Comparison of ENCODE assay signal across 19 cellular contexts in the genomic region with DNA sequence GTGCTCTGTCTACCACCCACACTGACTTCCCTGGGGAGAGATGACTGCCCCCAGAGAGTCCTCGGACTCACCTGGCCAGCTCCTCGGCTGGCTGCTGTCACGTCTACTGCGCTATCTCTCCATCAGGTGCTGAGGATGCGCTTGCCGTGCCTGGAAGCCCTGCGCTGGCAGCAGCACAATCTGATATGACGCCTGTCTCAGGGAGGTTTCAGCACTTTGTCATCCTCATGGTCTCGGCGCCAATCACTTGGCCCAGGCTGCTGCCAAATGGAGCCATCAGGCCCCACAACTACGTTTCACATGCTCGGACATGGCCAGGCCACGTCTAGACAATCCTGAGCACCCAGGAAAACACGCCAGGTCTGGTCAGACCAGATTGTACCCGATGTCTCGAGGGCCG. TPM values are rescaled to one million over a fixed set of nuclear protein-coding genes. Genes with fewer than 3 reads are reported as not detected.
DNase-seq lines count a peak whose midpoint lies in the region; ATAC-seq and TF ChIP-seq lines count a peak whose summit lies in the region.
"Had no signal": no experiment of that assay in that cellular context is flagged by ENCODE, and none has a peak within 500 bp of the region (broad histone marks: within the 10 kb centered on the region; RNA-seq: fewer than 3 reads in every experiment).

No MANE protein-coding gene starts in this region.

- peak overlapping the region; percentile 50 for H3K9ac ChIP-seq in neuronal stem cell (ENCODE audit: low read depth, low read length, poor library complexity)

- no CpG with 5 or more reads among the region's 17 CpGs for WGBS in neuronal stem cell (ENCODE audit: extremely low coverage in 2 of 2, insufficient read length in 2 of 2, insufficient replicate concordance in 1 of 2), 2 donors
- 50 to 57% methylated on average over 17 of the region's 17 CpGs for WGBS in aorta, 2 donors

- H3K27me3 ChIP-seq in ascending aorta (no peaks in the 10 kb centered on the region), neuronal stem cell (ENCODE audit: control insufficient read depth in 3 of 3, insufficient read depth in 3 of 3, low read depth in 1 of 3, low read length in 3 of 3) (peaks cover 0 to 5% (median 0%) of the 10 kb centered on the region in 3 experiments), aorta (ENCODE audit: control insufficient read depth in 1 of 2, insufficient read depth in 2 of 2, low read length in 1 of 2) (no peaks in the 10 kb centered on the region)

- no peak overlapping the region for H2AK5ac ChIP-seq in neuronal stem cell (ENCODE audit: low read depth, low read length)

- H3K79me1 ChIP-seq in neuronal stem cell (ENCODE audit: low read depth, low read length) = no peaks in the 10 kb centered on the region

- intact Hi-C loops in ascending aorta (cut with DNase I) = no loop called here
- intact Hi-C loops in aorta (cut with DNase I) = no loop called here
- intact Hi-C loops in left ventricle myocardium superior (cut with micrococcal nuclease) = no loop called here

- H3K36me3 ChIP-seq in ascending aorta = no peaks in the 10 kb centered on the region
- no peaks in the 10 kb centered on the region for H3K36me3 ChIP-seq in neuronal stem cell (replicated peaks in 1 of 2; ENCODE audit: control insufficient read depth in 2 of 2, insufficient read depth in 2 of 2, low read length in 2 of 2)
- no peaks in the 10 kb centered on the region for H3K36me3 ChIP-seq in aorta (ENCODE audit: control insufficient read depth in 1 of 2, insufficient read depth in 2 of 2, low read length in 1 of 2)

- H3K18ac ChIP-seq in neuronal stem cell (ENCODE audit: low read length) = no peak overlapping the region

- peak overlapping the region; percentile 58 for H3K27ac ChIP-seq in RWPE1
- H3K27ac ChIP-seq in ascending aorta = peak overlapping the region; percentile 19 to 31
- no peak overlapping the region for H3K27ac ChIP-seq in neuronal stem cell (replicated peaks; ENCODE audit: low read length)
- no peak overlapping the region for H3K27ac ChIP-seq in aorta (ENCODE audit: low read depth in 1 of 2, low read length in 2 of 2)

- H3K4me3 ChIP-seq in ascending aorta (no peak overlapping the region), neuronal stem cell (ENCODE audit: low read length in 2 of 2) (no peak overlapping the region), aorta (ENCODE audit: low read length in 2 of 2) (no peak overlapping the region)

- no peak overlapping the region for H2BK120ac ChIP-seq in neuronal stem cell (ENCODE audit: low read depth, low read length)

- H2AFZ ChIP-seq in neuronal stem cell (ENCODE audit: low read length) = no peak overlapping the region

- no peak overlapping the region for H2BK15ac ChIP-seq in neuronal stem cell (ENCODE audit: low read length)

- POLR2A ChIA-PET in RWPE1 (lab: Yijun Ruan, JAX; ENCODE audit: low non-redundant PET) = no interaction called here

- peak overlapping the region; percentile 44 for H3K4ac ChIP-seq in neuronal stem cell (ENCODE audit: low read length)

- TF ChIP-seq CTCF in RWPE1 (conservative IDR thresholded peaks at IDR 0.05; ENCODE audit: low read depth) = no peak
- no peak for TF ChIP-seq CTCF in ascending aorta (IDR thresholded peaks at IDR 0.05)
- TF ChIP-seq CTCF in GM13977 (IDR thresholded peaks at IDR 0.05; ENCODE audit: extremely low read depth, insufficient read depth, missing control alignments) = no peak

- H4K8ac ChIP-seq in neuronal stem cell (ENCODE audit: low read depth, low read length) = no peak overlapping the region

- no peak overlapping the region for H4K91ac ChIP-seq in neuronal stem cell (ENCODE audit: low read depth, low read length, poor library complexity)

- DNase-seq in RWPE1 (ENCODE audit: low spot score) = peak; percentile 19
- no peak for DNase-seq in ascending aorta (ENCODE audit: low spot score in 2 of 2)
- DNase-seq in neuronal stem cell (ENCODE audit: low spot score) = no peak
- peak in 1 of 2 donors; percentile 60 for DNase-seq in aorta
- DNase-seq in activated CD4-positive, alpha-beta T cell treated with anti-CD3 and anti-CD28 coated beads, Interleukin-2, amount 50 U/mL, for 48 hours = no peak
- no peak for DNase-seq in GM13977 (ENCODE audit: low spot score)
- DNase-seq in left ventricle myocardium superior = no peak
- DNase-seq: AML-193, DMS79 treated with DMSO at 0.1 percent for 48 hours, H9, Kasumi-1, NCI-H1092 treated with DMSO at 0.1 percent for 48 hours, NCI-H146, NCI-H2081, NCI-H748 treated with DMSO at 0.1 percent for 48 hours, OCI-M1, SHP77 treated with DMSO at 0.1 percent for 48 hours had no signal

- H2BK5ac ChIP-seq in neuronal stem cell (ENCODE audit: low read length) = no peak overlapping the region

- H3K4me2 ChIP-seq in neuronal stem cell (ENCODE audit: insufficient read depth, low read length, poor library complexity, severe bottlenecking) = no peak overlapping the region

- CTCF ChIA-PET in RWPE1 (lab: Yijun Ruan, JAX) = interaction anchor here (1.0 kb wide), 1 partner anchor 437 kb away, joined by 5 read pairs; no protein-coding TSS in a partner anchor

- peak overlapping the region; percentile 85 for H3K14ac ChIP-seq in neuronal stem cell (ENCODE audit: low read length)

- ATAC-seq in aorta (ENCODE audit: low FRiP score) (peak; percentile 26), left ventricle myocardium superior (no peak)

- no peaks in the 10 kb centered on the region for H3K9me3 ChIP-seq in ascending aorta
- no peaks in the 10 kb centered on the region for H3K9me3 ChIP-seq in neuronal stem cell (replicated peaks in 1 of 2; ENCODE audit: control insufficient read depth in 2 of 2, insufficient read depth in 1 of 2, low read depth in 1 of 2, low read length in 2 of 2)
- H3K9me3 ChIP-seq in aorta (ENCODE audit: control insufficient read depth, low read length) = no peaks in the 10 kb centered on the region

- no peak overlapping the region for H2BK12ac ChIP-seq in neuronal stem cell (ENCODE audit: low read length)

- in situ Hi-C loops in GM13977 (cut with MboI; ENCODE audit: low pct_unique_long_range_greater_than_20kb, low sequenced_read_pairs, unreplicated experiment) = no loop called here

- no peak overlapping the region for H3K23ac ChIP-seq in neuronal stem cell (ENCODE audit: low read depth, low read length, poor library complexity)

- peaks cover 2 to 5% of the 10 kb centered on the region in 2 donors for H3K4me1 ChIP-seq in ascending aorta
- no peaks in the 10 kb centered on the region for H3K4me1 ChIP-seq in neuronal stem cell (ENCODE audit: control insufficient read depth in 2 of 2, insufficient read depth in 1 of 2, low read depth in 1 of 2, low read length in 2 of 2)
- no peaks in the 10 kb centered on the region for H3K4me1 ChIP-seq in aorta (ENCODE audit: control insufficient read depth in 1 of 2, insufficient read depth in 2 of 2, low read length in 2 of 2)

RNA-seq across cellular contexts. Expression of a gene that starts 46.7 kb away (rescaled TPM):
- total RNA-seq in ascending aorta = 35.7 TPM
- polyA plus RNA-seq in neuronal stem cell (2013, experiment 1 of 2) = 0.04 TPM
- polyA plus RNA-seq in neuronal stem cell (2013, experiment 2 of 2) = 0.07 TPM
- total RNA-seq in aorta = 10 to 100 TPM; 23.8 to 34.4 TPM
- polyA plus RNA-seq in aorta = 10 to 100 TPM in 1 of 2 donors, 1 to 10 TPM in 1; 4.3 to 11.9 TPM
- 0.32 TPM for total RNA-seq in left ventricle myocardium superior
- polyA plus RNA-seq: CD14-positive monocyte had no signal

RNA-seq across cellular contexts. Expression of a gene that starts 58.4 kb away (rescaled TPM):
- total RNA-seq in ascending aorta (57.2 TPM), aorta (10 to 100 TPM; 29.0 to 45.4 TPM), left ventricle myocardium superior (1.9 TPM)
- polyA plus RNA-seq in neuronal stem cell (2013, experiment 1 of 2) = 0.15 TPM
- polyA plus RNA-seq in neuronal stem cell (2013, experiment 2 of 2) = 0.12 TPM
- polyA plus RNA-seq in aorta = 10 to 100 TPM in 1 of 2 donors, 1 to 10 TPM in 1; 8.6 to 22.8 TPM
- total RNA-seq: H9, NCI-H460 had no signal
- polyA plus RNA-seq: CD14-positive monocyte had no signal

Comparison
In these comparisons a context has a peak if more than half of its experiments do, and no peak if none do; other contexts are left out.
1. H3K27ac ChIP-seq: peak in RWPE1 (single experiment) and ascending aorta (2 of 2); none in neuronal stem cell (single experiment) and aorta (0 of 2).
2. RNA of a gene that starts 46.7 kb away (total RNA-seq): 35.7 TPM in ascending aorta (single experiment) and 23.8 to 34.4 TPM in aorta; 0.32 TPM in left ventricle myocardium superior (single experiment); every median in the first group is over 10 times any median in the second.
3. RNA of a gene that starts 58.4 kb away (total RNA-seq): 57.2 TPM in ascending aorta (single experiment) and 29.0 to 45.4 TPM in aorta; 1.9 TPM in left ventricle myocardium superior (single experiment); every median in the first group is over 10 times any median in the second.